Comparison of ENCODE assay signal across 21 cellular contexts in genomic region chr3:45786801-45787495, GRCh38. TPM values are rescaled to one million over a fixed set of nuclear protein-coding genes. Genes with fewer than 3 reads are reported as not detected.
"Had no signal": no experiment of that assay in that cellular context is flagged by ENCODE, and none has a peak within 500 bp of the region (broad histone marks: within the 10 kb centered on the region; RNA-seq: fewer than 3 reads in every experiment).

No MANE protein-coding gene starts in this region.

- H3K4me3 Mint-ChIP-seq: activated CD4-positive, alpha-beta memory T cell treated with anti-CD3 and anti-CD28 coated beads, Interleukin-2, amount 10 ng/mL, durations not matched to agents 7 days and 5 days; neural progenitor cell; stimulated activated naive CD8-positive, alpha-beta T cell treated with anti-CD3 and anti-CD28 coated beads, Interleukin-15, Interleukin-2, amounts not matched to agents 100 ng/mL and 50 ng/mL, for 24 hours had no signal

- DNase-seq: activated CD4-positive, alpha-beta memory T cell treated with anti-CD3 and anti-CD28 coated beads, Interleukin-2, amount 10 ng/mL, durations not matched to agents 7 days and 5 days; activated CD4-positive, alpha-beta T cell treated with anti-CD3 and anti-CD28 coated beads for 48 hours; activated naive CD4-positive, alpha-beta T cell treated with Interleukin-2 at 50 U/mL for 16 hours; activated T-cell treated with anti-CD3 and anti-CD28 coated beads, Interleukin-2, amount 50 U/mL, for 48 hours; amygdala; cerebellar nuclear complex; cortex of kidney; foreskin fibroblast; heart right ventricle; kidney; naive thymus-derived CD4-positive, alpha-beta T cell; ovary; psoas muscle; right cardiac atrium; stimulated activated CD4-positive, alpha-beta T cell treated with anti-CD3 and anti-CD28 coated beads, Interleukin-4, amount 100 ng/mL, for 24 hours; tibial artery had no signal

- H3K36me3 Mint-ChIP-seq: neural progenitor cell had no signal

- H3K4me1 Mint-ChIP-seq: activated CD4-positive, alpha-beta memory T cell treated with anti-CD3 and anti-CD28 coated beads, Interleukin-2, amount 10 ng/mL, durations not matched to agents 7 days and 5 days; naive thymus-derived CD4-positive, alpha-beta T cell; neural progenitor cell had no signal

- H3K27ac Mint-ChIP-seq: activated CD4-positive, alpha-beta memory T cell treated with anti-CD3 and anti-CD28 coated beads, Interleukin-2, amount 10 ng/mL, durations not matched to agents 7 days and 5 days; naive thymus-derived CD4-positive, alpha-beta T cell; neural progenitor cell; stimulated activated naive CD8-positive, alpha-beta T cell treated with anti-CD3 and anti-CD28 coated beads, Interleukin-15, Interleukin-2, amounts not matched to agents 100 ng/mL and 50 ng/mL, for 24 hours had no signal

- ATAC-seq: heart right ventricle; left lobe of liver; naive thymus-derived CD4-positive, alpha-beta T cell; psoas muscle; right cardiac atrium had no signal

RNA-seq across cellular contexts. Expression of gene SLC6A20, which starts 9.4 kb away (rescaled TPM):
- total RNA-seq: activated CD4-positive, alpha-beta memory T cell treated with anti-CD3 and anti-CD28 coated beads, Interleukin-2, amount 10 ng/mL, durations not matched to agents 7 days and 5 days; fibroblast of lung; naive thymus-derived CD4-positive, alpha-beta T cell; right cardiac atrium; T-helper 2 cell treated with Interferon-gamma antibody and Interleukin-4, amounts not matched to agents 100 ng/mL and 5 ng/mL, for 36 hours had no signal
